11 cellular contexts compared by ENCODE assay signal in genomic region chr12:91098942-91099341, GRCh38. TPM values are rescaled to one million over a fixed set of nuclear protein-coding genes. Genes with fewer than 3 reads are reported as not detected.
DNase-seq lines count a peak whose midpoint lies in the region; ATAC-seq and TF ChIP-seq lines count a peak whose summit lies in the region.
"Had no signal": no experiment of that assay in that cellular context is flagged by ENCODE, and none has a peak within 500 bp of the region (broad histone marks: within the 10 kb centered on the region; RNA-seq: fewer than 3 reads in every experiment).

No MANE protein-coding gene starts in this region.

- H3K9me3 ChIP-seq in heart left ventricle, result peaks cover 0 to 9% (median 0%) of the 10 kb centered on the region in 12 donors
- H3K9me3 ChIP-seq in lower lobe of right lung, result no peaks in the 10 kb centered on the region
- no peaks in the 10 kb centered on the region for H3K9me3 ChIP-seq in A673 (ENCODE audit: low read depth, low read length, poor library complexity, severe bottlenecking)

- WGBS in heart left ventricle, 4 donors, result 28 to 60% (median 32%) methylated on average over 3 of the region's 3 CpGs

- POLR2A ChIA-PET in A673 (lab: Charles Lee; ENCODE audit: low non-redundant PET), result no interaction called here

- no TSS peak for BruUV-seq in A673 (replicated peaks; lab: Mats Ljungman, UMichigan)

- in situ Hi-C loops in G401 (cut with HindIII; ENCODE audit: low sequenced_read_pairs), result no loop called here

- H3K27me3 ChIP-seq in heart left ventricle (no peaks in the 10 kb centered on the region), lower lobe of right lung (ENCODE audit: low read depth) (no peaks in the 10 kb centered on the region), A673 (replicated peaks; ENCODE audit: insufficient read depth, low read depth, low read length, poor library complexity) (no peaks in the 10 kb centered on the region)

- TF ChIP-seq CTCF in heart left ventricle (IDR thresholded peaks at IDR 0.05) (no peak), lower lobe of right lung (IDR thresholded peaks at IDR 0.05) (no peak), A673 (conservative IDR thresholded peaks at IDR 0.05; ENCODE audit: low read depth, low read length) (no peak)

- CTCF ChIA-PET in A673 (lab: Charles Lee), result no interaction called here

- H3K4me3 ChIP-seq in heart left ventricle (no peak overlapping the region), lower lobe of right lung (no peak overlapping the region), A673 (ENCODE audit: low read depth, low read length, poor library complexity, severe bottlenecking) (no peak overlapping the region)

- no peak for DNase-seq in heart left ventricle
- DNase-seq in Right ventricle myocardium inferior (ENCODE audit: missing footprints), result no peak
- peak; percentile 60 for DNase-seq in brain pericyte (ENCODE audit: low read depth, low spot score)
- no peak for DNase-seq in lower lobe of right lung
- no peak for DNase-seq in stimulated activated CD4-positive, alpha-beta T cell treated with anti-CD3 and anti-CD28 coated beads, Interleukin-15, amount 100 ng/mL, for 24 hours
- no peak for DNase-seq in G401 (ENCODE audit: low spot score)
- no peak for DNase-seq in A673 (ENCODE audit: low spot score)
- DNase-seq: stimulated activated CD4-positive, alpha-beta T cell treated with anti-CD3 and anti-CD28 coated beads, Interleukin-4, amount 100 ng/mL, for 4 hours had no signal

- peak overlapping the region in 2 of 12 donors; percentile 18 to 45 for H3K27ac ChIP-seq in heart left ventricle
- peak overlapping the region; percentile 10 for H3K27ac ChIP-seq in lower lobe of right lung
- no peak overlapping the region for H3K27ac ChIP-seq in A673 (ENCODE audit: low read depth, low read length, poor library complexity, severe bottlenecking)

- H3K36me3 ChIP-seq in heart left ventricle (peaks cover 0 to 21% (median 2%) of the 10 kb centered on the region in 9 donors), lower lobe of right lung (peaks cover 4% of the 10 kb centered on the region), A673 (ENCODE audit: insufficient read depth, low read length, poor library complexity, severe bottlenecking) (no peaks in the 10 kb centered on the region)

- TF ChIP-seq POLR2A in heart left ventricle (IDR thresholded peaks at IDR 0.05), result no peak

- peaks cover 0 to 3% (median 0%) of the 10 kb centered on the region in 12 donors for H3K4me1 ChIP-seq in heart left ventricle
- H3K4me1 ChIP-seq in lower lobe of right lung, result peaks cover 6% of the 10 kb centered on the region
- H3K4me1 ChIP-seq in A673 (ENCODE audit: insufficient read depth, low read length, poor library complexity, severe bottlenecking), result no peaks in the 10 kb centered on the region

- ATAC-seq in heart left ventricle, result peak in 3 of 4 donors; percentile 47 to 87 (median 73)
- no peak for ATAC-seq in Right ventricle myocardium inferior
- no peak for ATAC-seq in lower lobe of right lung
- ATAC-seq in HG02884 (IDR thresholded peaks at IDR 0.05; ENCODE audit: unreplicated experiment), result no peak

- intact Hi-C loops in heart left ventricle (cut with DNase I), result loop anchor here in 1 of 10 donors (10.0 kb wide), 1 partner anchor 104 kb away; no protein-coding TSS in a partner anchor
- intact Hi-C loops in Right ventricle myocardium inferior (cut with DNase I), result no loop called here
- intact Hi-C loops in lower lobe of right lung (cut with DNase I), result no loop called here
- intact Hi-C loops in A673 (cut with micrococcal nuclease; ENCODE audit: unreplicated experiment), result no loop called here

RNA-seq across cellular contexts. Expression of gene LUM, which starts 12.4 kb away (rescaled TPM):
- 100 to 1,000 TPM in 5 of 9 donors, 10 to 100 TPM in 4; 25.3 to 249 (median 102) TPM for total RNA-seq in heart left ventricle
- 10 to 100 TPM; 21.8 to 36.4 TPM for polyA plus RNA-seq in heart left ventricle
- total RNA-seq in Right ventricle myocardium inferior, result 54.9 TPM
- 227 TPM for total RNA-seq in lower lobe of right lung
- not detected in 2 replicates for total RNA-seq in G401 (2014; rRNA removed; shearing (Covaris generic))
- total RNA-seq in A673 (2021), result 0.42 TPM in 1 of 2 replicates, not detected in the other
- total RNA-seq: activated CD8-positive, alpha-beta memory T cell treated with anti-CD3 and anti-CD28 coated beads for 36 hours had no signal

RNA-seq across cellular contexts. Expression of gene KERA, which starts 41.1 kb away (rescaled TPM):
- total RNA-seq in heart left ventricle (not detected), Right ventricle myocardium inferior (not detected), lower lobe of right lung (not detected), A673 (2021) (not detected in 2 replicates)
- not detected for polyA plus RNA-seq in heart left ventricle
- not detected in 2 replicates for total RNA-seq in G401 (2014; rRNA removed; shearing (Covaris generic))
- total RNA-seq: activated CD8-positive, alpha-beta memory T cell treated with anti-CD3 and anti-CD28 coated beads for 36 hours; lower leg skin had no signal

Comparison
In these comparisons a context has a peak if more than half of its experiments do, and no peak if none do; other contexts are left out.
1. ATAC-seq: peak in heart left ventricle (3 of 4); none in Right ventricle myocardium inferior (single experiment), lower lobe of right lung (0 of 2) and HG02884 (single experiment).
2. RNA of gene LUM, which starts 12.4 kb away (total RNA-seq): 227 TPM in lower lobe of right lung (single experiment), 25.3 to 249 TPM in heart left ventricle and 54.9 TPM in Right ventricle myocardium inferior (single experiment); 0.42 TPM in A673 and not detected in G401; every median in the first group is over 10 times any median in the second.